In genomic region chr17:57404073-57404472, GRCh38 we compare ENCODE assay signal across 1 cellular context.
TF ChIP-seq lines count a peak whose summit lies in the region.

No MANE protein-coding gene starts in this region.

TF ChIP-seq in SK-N-SH, 30 proteins besides CTCF, POLR2A, EP300 and RAD21:
- TF ChIP-seq RXRA (IDR thresholded peaks at IDR 0.05; ENCODE audit: borderline replicate concordance, low read depth): no peak
- no peak for TF ChIP-seq ZBTB33 (IDR thresholded peaks at IDR 0.05; ENCODE audit: borderline replicate concordance, low read depth)
- TF ChIP-seq TEAD4 (IDR thresholded peaks at IDR 0.05; ENCODE audit: borderline replicate concordance, insufficient read depth): no peak
- peak; percentile 27; the same call in 1 of the 2 replicates for TF ChIP-seq SMC3 (IDR thresholded peaks at IDR 0.05; ENCODE audit: low read depth, low read length)
